In the genomic region with DNA sequence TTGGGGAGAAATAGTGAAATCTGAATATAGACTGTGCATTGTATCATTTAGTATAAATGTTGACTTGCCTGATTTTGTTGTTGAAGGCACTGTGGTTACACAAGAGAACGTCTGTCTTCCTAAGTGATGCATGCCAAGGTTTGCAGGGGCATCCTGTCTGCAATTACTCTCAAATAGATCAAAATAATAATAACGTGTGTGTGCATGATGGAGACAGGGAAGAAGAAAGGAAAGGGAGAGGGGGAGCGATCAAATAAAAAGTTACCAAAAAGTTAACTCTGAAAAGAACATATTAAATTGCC, we compare ENCODE assay signal across 13 cellular contexts. TPM values are rescaled to one million over a fixed set of nuclear protein-coding genes. Genes with fewer than 3 reads are reported as not detected.
A peak's percentile ranks its signal among the peaks of the same experiment; 100 is the strongest.
DNase-seq lines count a peak whose midpoint lies in the region; ATAC-seq and TF ChIP-seq lines count a peak whose summit lies in the region.
"Had no signal": no experiment of that assay in that cellular context is flagged by ENCODE, and none has a peak within 500 bp of the region (broad histone marks: within the 10 kb centered on the region; RNA-seq: fewer than 3 reads in every experiment).

No MANE protein-coding gene starts in this region.

- peaks cover 6% of the 10 kb centered on the region; the same call in 1 of the 2 replicates for H3K36me3 ChIP-seq in WERI-Rb-1
- peaks cover 69% of the 10 kb centered on the region for H3K36me3 ChIP-seq in neutrophil
- H3K36me3 ChIP-seq in mucosa of descending colon (ENCODE audit: low read depth), result no peaks in the 10 kb centered on the region

- no peaks in the 10 kb centered on the region for H3K9me3 Mint-ChIP-seq in CD4-positive, alpha-beta T cell
- no peaks in the 10 kb centered on the region for H3K9me3 Mint-ChIP-seq in natural killer cell
- H3K9me3 Mint-ChIP-seq: GM23338 had no signal

- no peak overlapping the region for H3K27ac ChIP-seq in CD4-positive, alpha-beta T cell (ENCODE audit: low read depth, low read length)
- H3K27ac ChIP-seq in WERI-Rb-1 (peak overlapping the region; percentile 83), dorsolateral prefrontal cortex (peak overlapping the region; percentile 21 to 95 (median 85)), neutrophil (peak overlapping the region; percentile 50)
- H3K27ac ChIP-seq: HL-60 had no signal

- H3K4me1 Mint-ChIP-seq in CD4-positive, alpha-beta T cell (ENCODE audit: low read depth), result peaks cover 48% of the 10 kb centered on the region
- H3K4me1 Mint-ChIP-seq in natural killer cell, result peaks cover 40 to 43% of the 10 kb centered on the region in 2 donors

- H3K4me3 ChIP-seq in WERI-Rb-1 (ENCODE audit: low read depth, low read length) (no peak overlapping the region), dorsolateral prefrontal cortex (peak overlapping the region in 2 of 59 donors; percentile 5 to 20), neutrophil (ENCODE audit: low read depth in 1 of 2, low read length in 1 of 2) (no peak overlapping the region), mucosa of descending colon (no peak overlapping the region)
- H3K4me3 ChIP-seq: GM23338 had no signal

- H3K4me1 ChIP-seq in neutrophil (ENCODE audit: control insufficient read depth in 1 of 2, insufficient read depth in 1 of 2, low read depth in 1 of 2, low read length in 1 of 2) (peaks cover 75 to 94% of the 10 kb centered on the region in 2 experiments), mucosa of descending colon (ENCODE audit: low read depth) (no peaks in the 10 kb centered on the region)

- no peak for TF ChIP-seq CTCF in CD4-positive, alpha-beta T cell (IDR thresholded peaks at IDR 0.05)
- no peak for TF ChIP-seq CTCF in WERI-Rb-1 (IDR thresholded peaks at IDR 0.05; ENCODE audit: low read depth, low read length)
- TF ChIP-seq CTCF in dorsolateral prefrontal cortex (IDR thresholded peaks at IDR 0.05 in 54 of 56, conservative IDR thresholded peaks at IDR 0.05 in 2 of 56; ENCODE audit: low read depth in 1 of 56, partially characterized antibody in 56 of 56), result no peak
- TF ChIP-seq CTCF in neutrophil (IDR thresholded peaks at IDR 0.05), result no peak
- no peak for TF ChIP-seq CTCF in natural killer cell (IDR thresholded peaks at IDR 0.05)
- TF ChIP-seq CTCF in mucosa of descending colon (IDR thresholded peaks at IDR 0.05), result no peak

- H3K27me3 Mint-ChIP-seq in CD4-positive, alpha-beta T cell, result no peaks in the 10 kb centered on the region
- no peaks in the 10 kb centered on the region for H3K27me3 Mint-ChIP-seq in natural killer cell (ENCODE audit: low read depth in 2 of 2)

- H3K9me3 ChIP-seq in CD4-positive, alpha-beta T cell (ENCODE audit: control insufficient read depth, low read length), result no peaks in the 10 kb centered on the region
- H3K9me3 ChIP-seq in WERI-Rb-1 (ENCODE audit: severe bottlenecking) (peaks cover 7% of the 10 kb centered on the region), neutrophil (no peaks in the 10 kb centered on the region), mucosa of descending colon (no peaks in the 10 kb centered on the region)

- peak; percentile 61 for ATAC-seq in CD4-positive, alpha-beta T cell (ENCODE audit: poor library complexity)
- ATAC-seq in natural killer cell (no peak), mucosa of descending colon (no peak)
- ATAC-seq: GM23338 had no signal

- DNase-seq in CD4-positive, alpha-beta T cell, result no peak
- no peak for DNase-seq in WERI-Rb-1
- no peak for DNase-seq in dorsolateral prefrontal cortex
- no peak for DNase-seq in OCI-M1 (lab: John Stamatoyannopoulos, UW)
- DNase-seq in COR-L47 (lab: John Stamatoyannopoulos, UW), result no peak
- no peak for DNase-seq in natural killer cell
- DNase-seq in mucosa of descending colon, result no peak
- DNase-seq: ACHN, DMS79, H7 had no signal

- CTCF ChIA-PET in CD4-positive, alpha-beta T cell (lab: Charles Lee), result interaction anchor here (1.4 kb wide), 1 partner anchor 10 kb away, joined by 3 read pairs; no protein-coding TSS in a partner anchor

- no peak overlapping the region for H3K4me3 Mint-ChIP-seq in CD4-positive, alpha-beta T cell
- H3K4me3 Mint-ChIP-seq in natural killer cell, result no peak overlapping the region
- H3K4me3 Mint-ChIP-seq: GM23338 had no signal

- H3K27me3 ChIP-seq in CD4-positive, alpha-beta T cell (ENCODE audit: control insufficient read depth, insufficient read depth, low read length), result no peaks in the 10 kb centered on the region
- H3K27me3 ChIP-seq in WERI-Rb-1 (ENCODE audit: insufficient read depth, low read depth, severe bottlenecking) (no peaks in the 10 kb centered on the region), dorsolateral prefrontal cortex (no peaks in the 10 kb centered on the region), neutrophil (no peaks in the 10 kb centered on the region)

- POLR2A ChIA-PET in CD4-positive, alpha-beta T cell (lab: Charles Lee), result interaction anchor here (0.9 kb wide), 1 partner anchor 8 kb away, joined by 5 read pairs; no protein-coding TSS in a partner anchor

- peaks cover 1% of the 10 kb centered on the region for H3K36me3 Mint-ChIP-seq in CD4-positive, alpha-beta T cell (ENCODE audit: low read depth)
- H3K36me3 Mint-ChIP-seq in natural killer cell, result no peaks in the 10 kb centered on the region

- no peak overlapping the region for H3K27ac Mint-ChIP-seq in CD4-positive, alpha-beta T cell
- H3K27ac Mint-ChIP-seq in natural killer cell, result no peak overlapping the region
- H3K27ac Mint-ChIP-seq: GM23338 had no signal

- intact Hi-C loops in CD4-positive, alpha-beta T cell (cut with DNase I, micrococcal nuclease), result no loop called here
- intact Hi-C loops in dorsolateral prefrontal cortex (cut with DNase I), result no loop called here
- intact Hi-C loops in natural killer cell (cut with micrococcal nuclease), result no loop called here
- intact Hi-C loops in mucosa of descending colon (cut with DNase I, micrococcal nuclease), result no loop called here

RNA-seq across cellular contexts. Expression of a gene that starts 14.4 kb away (rescaled TPM):
- total RNA-seq in CD4-positive, alpha-beta T cell, result 10 to 100 TPM; 73.9 to 74.5 TPM
- 100 to 1,000 TPM in 76 of 120 experiments, 10 to 100 TPM in 44; 59.8 to 448 (median 117) TPM for total RNA-seq in dorsolateral prefrontal cortex
- total RNA-seq in natural killer cell, result 100 to 1,000 TPM; 382 to 392 (median 389) TPM
- total RNA-seq in mucosa of descending colon, result 10 to 100 TPM in 2 of 3 donors, 1 to 10 TPM in 1; 9.9 to 14.1 (median 13.5) TPM

Comparison
In these comparisons a context has a peak if more than half of its experiments do, and no peak if none do; other contexts are left out.
1. RNA of a gene that starts 14.4 kb away (total RNA-seq): 382 to 392 TPM in natural killer cell, 59.8 to 448 TPM in dorsolateral prefrontal cortex and 73.9 to 74.5 TPM in CD4-positive, alpha-beta T cell; 9.9 to 14.1 TPM in mucosa of descending colon; every median in the first group is over 4 times any median in the second.